Comparison of ENCODE assay signal across 1 cellular context in the genomic region with DNA sequence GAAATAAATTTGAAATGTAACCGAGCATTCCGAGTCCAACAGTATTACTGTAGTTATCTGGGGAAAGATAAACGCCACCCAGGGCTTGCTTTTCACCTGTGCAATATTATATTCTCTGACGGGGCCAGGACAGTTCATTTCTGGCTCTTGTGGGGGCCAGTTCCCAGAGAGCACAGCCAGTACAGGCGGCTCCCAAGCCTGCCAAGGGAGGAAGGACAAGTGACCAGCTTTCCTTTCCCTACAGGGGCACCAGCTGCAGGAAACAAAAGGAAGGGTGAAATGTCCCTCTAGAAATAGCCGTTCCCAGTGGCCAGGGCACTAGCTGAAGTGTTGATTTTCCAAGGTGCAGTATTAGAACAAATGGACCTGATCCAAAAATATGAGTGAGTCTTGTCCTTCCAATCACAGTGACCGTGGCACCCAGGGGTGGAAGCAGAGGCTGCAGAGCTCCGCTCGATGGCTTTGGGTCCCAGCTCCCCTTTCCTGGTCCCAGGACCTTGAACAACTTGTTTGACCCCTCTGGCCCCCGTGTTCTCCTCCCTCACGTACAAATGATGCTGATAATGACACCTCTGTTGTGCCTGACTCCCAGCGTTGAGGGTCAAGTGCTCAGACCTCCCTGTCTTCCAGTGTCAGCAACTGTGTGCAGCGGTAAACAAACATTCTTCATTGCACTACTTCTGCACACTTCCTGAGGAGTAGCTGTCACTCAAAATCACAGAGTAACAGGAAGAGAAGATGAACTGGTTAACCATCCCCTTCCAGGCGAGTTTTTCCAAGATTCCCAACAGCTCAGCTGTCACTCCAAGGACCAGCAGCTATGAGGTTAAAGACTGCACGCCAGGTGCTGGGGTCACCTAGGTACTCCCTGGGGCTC.
A peak's percentile ranks its signal among the peaks of the same experiment; 100 is the strongest.
TF ChIP-seq lines count a peak whose summit lies in the region.

No MANE protein-coding gene starts in this region.

TF ChIP-seq in K562, 482 proteins besides CTCF, POLR2A, EP300 and RAD21:
- TF ChIP-seq, protein P1, sequence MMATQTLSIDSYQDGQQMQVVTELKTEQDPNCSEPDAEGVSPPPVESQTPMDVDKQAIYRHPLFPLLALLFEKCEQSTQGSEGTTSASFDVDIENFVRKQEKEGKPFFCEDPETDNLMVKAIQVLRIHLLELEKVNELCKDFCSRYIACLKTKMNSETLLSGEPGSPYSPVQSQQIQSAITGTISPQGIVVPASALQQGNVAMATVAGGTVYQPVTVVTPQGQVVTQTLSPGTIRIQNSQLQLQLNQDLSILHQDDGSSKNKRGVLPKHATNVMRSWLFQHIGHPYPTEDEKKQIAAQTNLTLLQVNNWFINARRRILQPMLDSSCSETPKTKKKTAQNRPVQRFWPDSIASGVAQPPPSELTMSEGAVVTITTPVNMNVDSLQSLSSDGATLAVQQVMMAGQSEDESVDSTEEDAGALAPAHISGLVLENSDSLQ (IDR thresholded peaks at IDR 0.05), result peak; percentile 69
- TF ChIP-seq NFIC (IDR thresholded peaks at IDR 0.05) (no peak), ZBTB5 (IDR thresholded peaks at IDR 0.05) (no peak)
- TF ChIP-seq, protein P2, sequence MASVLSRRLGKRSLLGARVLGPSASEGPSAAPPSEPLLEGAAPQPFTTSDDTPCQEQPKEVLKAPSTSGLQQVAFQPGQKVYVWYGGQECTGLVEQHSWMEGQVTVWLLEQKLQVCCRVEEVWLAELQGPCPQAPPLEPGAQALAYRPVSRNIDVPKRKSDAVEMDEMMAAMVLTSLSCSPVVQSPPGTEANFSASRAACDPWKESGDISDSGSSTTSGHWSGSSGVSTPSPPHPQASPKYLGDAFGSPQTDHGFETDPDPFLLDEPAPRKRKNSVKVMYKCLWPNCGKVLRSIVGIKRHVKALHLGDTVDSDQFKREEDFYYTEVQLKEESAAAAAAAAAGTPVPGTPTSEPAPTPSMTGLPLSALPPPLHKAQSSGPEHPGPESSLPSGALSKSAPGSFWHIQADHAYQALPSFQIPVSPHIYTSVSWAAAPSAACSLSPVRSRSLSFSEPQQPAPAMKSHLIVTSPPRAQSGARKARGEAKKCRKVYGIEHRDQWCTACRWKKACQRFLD (CRISPR knock-in tag; IDR thresholded peaks at IDR 0.05), result no peak
